Comparison of ENCODE assay signal across 10 cellular contexts in genomic region chr11:83725161-83725560, GRCh38.
DNase-seq lines count a peak whose midpoint lies in the region; ATAC-seq and TF ChIP-seq lines count a peak whose summit lies in the region.
"Had no signal": no experiment of that assay in that cellular context is flagged by ENCODE, and none has a peak within 500 bp of the region (broad histone marks: within the 10 kb centered on the region; RNA-seq: fewer than 3 reads in every experiment).

No MANE protein-coding gene starts in this region.

- TF ChIP-seq CTCF in Caco-2 (IDR thresholded peaks at IDR 0.05; ENCODE audit: insufficient read depth in 1 of 2, low read depth in 1 of 2, low read length in 1 of 2, severe bottlenecking in 1 of 2, unreplicated experiment in 1 of 2): no peak
- TF ChIP-seq CTCF in progenitor cell of endocrine pancreas (IDR thresholded peaks at IDR 0.05; ENCODE audit: unreplicated experiment): no peak

- H3K4me3 ChIP-seq in Caco-2 (ENCODE audit: low read depth, low read length) (peak overlapping the region; percentile 28), SK-N-MC (peak overlapping the region; percentile 82), iPS-11a (ENCODE audit: low read depth, low read length) (peak overlapping the region; percentile 20)

- BruUV-seq in Caco-2 (replicated peaks; lab: Mats Ljungman, UMichigan): TSS peak; percentile 71

- peak overlapping the region; percentile 85 for H3K9ac ChIP-seq in SK-N-MC (ENCODE audit: insufficient read length)

- H3K4me1 ChIP-seq in Caco-2: peaks cover 48% of the 10 kb centered on the region

- no peaks in the 10 kb centered on the region for H3K27me3 Mint-ChIP-seq in Caco-2 (ENCODE audit: insufficient read depth, unreplicated experiment)
- H3K27me3 Mint-ChIP-seq in progenitor cell of endocrine pancreas: no peaks in the 10 kb centered on the region

- CTCF ChIA-PET in Caco-2 (lab: Charles Lee): interaction anchor here (0.8 to 3.8 kb wide), 8 partner anchors 14 to 432 kb away, joined by 3 to 82 read pairs (median 6); no protein-coding TSS in a partner anchor

- H3K36me3 ChIP-seq in Caco-2 (ENCODE audit: control insufficient read depth, insufficient read depth, low read length) (no peaks in the 10 kb centered on the region), SK-N-MC (ENCODE audit: insufficient read depth, low read length) (no peaks in the 10 kb centered on the region)

- peaks cover 39% of the 10 kb centered on the region for H3K4me1 Mint-ChIP-seq in Caco-2 (ENCODE audit: low read depth, unreplicated experiment)
- peaks cover 19% of the 10 kb centered on the region for H3K4me1 Mint-ChIP-seq in progenitor cell of endocrine pancreas (ENCODE audit: low read depth)

- H3K9me3 ChIP-seq in Caco-2 (no peaks in the 10 kb centered on the region), SK-N-MC (ENCODE audit: low read depth, low read length) (no peaks in the 10 kb centered on the region)

- intact Hi-C loops in Caco-2 (cut with micrococcal nuclease; ENCODE audit: unreplicated experiment): loop anchor here (2.0 kb wide), 2 partner anchors 76 to 824 kb away; partner anchors contain the start of genes DDIAS and PRCP

- H3K27me3 ChIP-seq in Caco-2 (replicated peaks; ENCODE audit: control insufficient read depth, insufficient read depth, low read length): no peaks in the 10 kb centered on the region

- ATAC-seq in HG03045 (IDR thresholded peaks at IDR 0.05; ENCODE audit: unreplicated experiment): no peak

- H3K4me3 Mint-ChIP-seq in Caco-2 (ENCODE audit: unreplicated experiment) (peak overlapping the region; percentile 84), progenitor cell of endocrine pancreas (ENCODE audit: low read depth) (peak overlapping the region; percentile 27)
- H3K4me3 Mint-ChIP-seq: CD4-positive, alpha-beta T cell had no signal

- peaks cover 12% of the 10 kb centered on the region for H3K36me3 Mint-ChIP-seq in Caco-2 (ENCODE audit: insufficient read depth, unreplicated experiment)
- H3K36me3 Mint-ChIP-seq in progenitor cell of endocrine pancreas (ENCODE audit: insufficient read depth): no peaks in the 10 kb centered on the region

- no peaks in the 10 kb centered on the region for H3K9me3 Mint-ChIP-seq in Caco-2 (ENCODE audit: unreplicated experiment)
- no peaks in the 10 kb centered on the region for H3K9me3 Mint-ChIP-seq in progenitor cell of endocrine pancreas (ENCODE audit: low read depth)
- H3K9me3 Mint-ChIP-seq: CD4-positive, alpha-beta T cell had no signal

- DNase-seq in Caco-2 (peak; percentile 53 to 57), SK-N-MC (ENCODE audit: low read depth, low spot score) (no peak), progenitor cell of endocrine pancreas (ENCODE audit: low spot score, unreplicated experiment) (no peak), DMS79 (lab: John Stamatoyannopoulos, UW) (no peak), GOT3 (lab: John Stamatoyannopoulos, UW) (no peak), HUDEP-2 (lab: John Stamatoyannopoulos, UW; ENCODE audit: unreplicated experiment in 76 of 76) (no peak)
- DNase-seq: activated CD8-positive, alpha-beta memory T cell treated with anti-CD3 and anti-CD28 coated beads, Interleukin-2, amount 50 U/mL, for 4 hours; CD4-positive, alpha-beta T cell had no signal

- H3K27ac Mint-ChIP-seq in Caco-2 (ENCODE audit: unreplicated experiment) (peak overlapping the region; percentile 96), progenitor cell of endocrine pancreas (peak overlapping the region; percentile 91)
- H3K27ac Mint-ChIP-seq: CD4-positive, alpha-beta T cell had no signal

- peak overlapping the region; percentile 99 for H3K27ac ChIP-seq in SK-N-MC

- POLR2A ChIA-PET in Caco-2 (lab: Charles Lee): interaction anchor here (1.0 to 2.4 kb wide), 2 partner anchors 14 to 439 kb away, joined by 6 to 9 read pairs; partner anchors contain the start of gene CCDC90B

Comparison
In these comparisons a context has a peak if more than half of its experiments do, and no peak if none do; other contexts are left out.
1. DNase-seq: peak in Caco-2 (2 of 2); none in SK-N-MC (single experiment), progenitor cell of endocrine pancreas (single experiment), DMS79 (single experiment), GOT3 (single experiment) and HUDEP-2 (0 of 76).
2. H3K4me3 ChIP-seq: peak in every context shown above with its lines; median percentile 82 in SK-N-MC; 28 in Caco-2; 20 in iPS-11a.